ENCODE assay signal across 1 cellular context in the genomic region with DNA sequence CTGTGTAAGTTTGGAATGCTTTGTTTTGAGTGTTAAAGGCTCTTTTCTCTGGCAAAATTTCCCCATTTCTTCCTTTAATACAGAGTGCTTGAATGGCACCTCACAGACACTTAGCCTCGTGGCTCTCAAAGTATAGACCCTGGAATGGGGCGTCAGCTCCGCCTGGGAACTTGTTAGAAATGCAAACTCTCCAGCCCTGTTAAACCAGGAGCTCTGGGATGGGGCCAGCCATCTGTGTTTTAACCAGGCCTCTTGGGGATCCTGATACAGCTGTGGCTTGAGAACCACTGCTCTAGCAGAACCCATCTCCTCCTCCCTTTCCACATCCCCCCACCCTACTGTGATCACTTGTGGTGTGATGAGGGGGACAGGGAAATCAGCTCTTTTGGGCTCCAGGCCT.
TF ChIP-seq lines count a peak whose summit lies in the region.

No MANE protein-coding gene starts in this region.

TF ChIP-seq in GM23338, 12 proteins besides CTCF, POLR2A, EP300 and RAD21 (continued from another document):
- TF ChIP-seq, protein P1, sequence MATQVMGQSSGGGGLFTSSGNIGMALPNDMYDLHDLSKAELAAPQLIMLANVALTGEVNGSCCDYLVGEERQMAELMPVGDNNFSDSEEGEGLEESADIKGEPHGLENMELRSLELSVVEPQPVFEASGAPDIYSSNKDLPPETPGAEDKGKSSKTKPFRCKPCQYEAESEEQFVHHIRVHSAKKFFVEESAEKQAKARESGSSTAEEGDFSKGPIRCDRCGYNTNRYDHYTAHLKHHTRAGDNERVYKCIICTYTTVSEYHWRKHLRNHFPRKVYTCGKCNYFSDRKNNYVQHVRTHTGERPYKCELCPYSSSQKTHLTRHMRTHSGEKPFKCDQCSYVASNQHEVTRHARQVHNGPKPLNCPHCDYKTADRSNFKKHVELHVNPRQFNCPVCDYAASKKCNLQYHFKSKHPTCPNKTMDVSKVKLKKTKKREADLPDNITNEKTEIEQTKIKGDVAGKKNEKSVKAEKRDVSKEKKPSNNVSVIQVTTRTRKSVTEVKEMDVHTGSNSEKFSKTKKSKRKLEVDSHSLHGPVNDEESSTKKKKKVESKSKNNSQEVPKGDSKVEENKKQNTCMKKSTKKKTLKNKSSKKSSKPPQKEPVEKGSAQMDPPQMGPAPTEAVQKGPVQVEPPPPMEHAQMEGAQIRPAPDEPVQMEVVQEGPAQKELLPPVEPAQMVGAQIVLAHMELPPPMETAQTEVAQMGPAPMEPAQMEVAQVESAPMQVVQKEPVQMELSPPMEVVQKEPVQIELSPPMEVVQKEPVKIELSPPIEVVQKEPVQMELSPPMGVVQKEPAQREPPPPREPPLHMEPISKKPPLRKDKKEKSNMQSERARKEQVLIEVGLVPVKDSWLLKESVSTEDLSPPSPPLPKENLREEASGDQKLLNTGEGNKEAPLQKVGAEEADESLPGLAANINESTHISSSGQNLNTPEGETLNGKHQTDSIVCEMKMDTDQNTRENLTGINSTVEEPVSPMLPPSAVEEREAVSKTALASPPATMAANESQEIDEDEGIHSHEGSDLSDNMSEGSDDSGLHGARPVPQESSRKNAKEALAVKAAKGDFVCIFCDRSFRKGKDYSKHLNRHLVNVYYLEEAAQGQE (IDR thresholded peaks at IDR 0.05; ENCODE audit: unreplicated experiment) = no peak
- TF ChIP-seq JUNB (IDR thresholded peaks at IDR 0.05; ENCODE audit: unreplicated experiment) = no peak
- no peak for TF ChIP-seq STAT1 (IDR thresholded peaks at IDR 0.05; ENCODE audit: unreplicated experiment)
- no peak for TF ChIP-seq ZNF331 (CRISPR knock-in tag; IDR thresholded peaks at IDR 0.05; ENCODE audit: low read depth)
- TF ChIP-seq EZH2phosphoT487 (IDR thresholded peaks at IDR 0.05; ENCODE audit: unreplicated experiment) = no peak
- TF ChIP-seq, protein P2, sequence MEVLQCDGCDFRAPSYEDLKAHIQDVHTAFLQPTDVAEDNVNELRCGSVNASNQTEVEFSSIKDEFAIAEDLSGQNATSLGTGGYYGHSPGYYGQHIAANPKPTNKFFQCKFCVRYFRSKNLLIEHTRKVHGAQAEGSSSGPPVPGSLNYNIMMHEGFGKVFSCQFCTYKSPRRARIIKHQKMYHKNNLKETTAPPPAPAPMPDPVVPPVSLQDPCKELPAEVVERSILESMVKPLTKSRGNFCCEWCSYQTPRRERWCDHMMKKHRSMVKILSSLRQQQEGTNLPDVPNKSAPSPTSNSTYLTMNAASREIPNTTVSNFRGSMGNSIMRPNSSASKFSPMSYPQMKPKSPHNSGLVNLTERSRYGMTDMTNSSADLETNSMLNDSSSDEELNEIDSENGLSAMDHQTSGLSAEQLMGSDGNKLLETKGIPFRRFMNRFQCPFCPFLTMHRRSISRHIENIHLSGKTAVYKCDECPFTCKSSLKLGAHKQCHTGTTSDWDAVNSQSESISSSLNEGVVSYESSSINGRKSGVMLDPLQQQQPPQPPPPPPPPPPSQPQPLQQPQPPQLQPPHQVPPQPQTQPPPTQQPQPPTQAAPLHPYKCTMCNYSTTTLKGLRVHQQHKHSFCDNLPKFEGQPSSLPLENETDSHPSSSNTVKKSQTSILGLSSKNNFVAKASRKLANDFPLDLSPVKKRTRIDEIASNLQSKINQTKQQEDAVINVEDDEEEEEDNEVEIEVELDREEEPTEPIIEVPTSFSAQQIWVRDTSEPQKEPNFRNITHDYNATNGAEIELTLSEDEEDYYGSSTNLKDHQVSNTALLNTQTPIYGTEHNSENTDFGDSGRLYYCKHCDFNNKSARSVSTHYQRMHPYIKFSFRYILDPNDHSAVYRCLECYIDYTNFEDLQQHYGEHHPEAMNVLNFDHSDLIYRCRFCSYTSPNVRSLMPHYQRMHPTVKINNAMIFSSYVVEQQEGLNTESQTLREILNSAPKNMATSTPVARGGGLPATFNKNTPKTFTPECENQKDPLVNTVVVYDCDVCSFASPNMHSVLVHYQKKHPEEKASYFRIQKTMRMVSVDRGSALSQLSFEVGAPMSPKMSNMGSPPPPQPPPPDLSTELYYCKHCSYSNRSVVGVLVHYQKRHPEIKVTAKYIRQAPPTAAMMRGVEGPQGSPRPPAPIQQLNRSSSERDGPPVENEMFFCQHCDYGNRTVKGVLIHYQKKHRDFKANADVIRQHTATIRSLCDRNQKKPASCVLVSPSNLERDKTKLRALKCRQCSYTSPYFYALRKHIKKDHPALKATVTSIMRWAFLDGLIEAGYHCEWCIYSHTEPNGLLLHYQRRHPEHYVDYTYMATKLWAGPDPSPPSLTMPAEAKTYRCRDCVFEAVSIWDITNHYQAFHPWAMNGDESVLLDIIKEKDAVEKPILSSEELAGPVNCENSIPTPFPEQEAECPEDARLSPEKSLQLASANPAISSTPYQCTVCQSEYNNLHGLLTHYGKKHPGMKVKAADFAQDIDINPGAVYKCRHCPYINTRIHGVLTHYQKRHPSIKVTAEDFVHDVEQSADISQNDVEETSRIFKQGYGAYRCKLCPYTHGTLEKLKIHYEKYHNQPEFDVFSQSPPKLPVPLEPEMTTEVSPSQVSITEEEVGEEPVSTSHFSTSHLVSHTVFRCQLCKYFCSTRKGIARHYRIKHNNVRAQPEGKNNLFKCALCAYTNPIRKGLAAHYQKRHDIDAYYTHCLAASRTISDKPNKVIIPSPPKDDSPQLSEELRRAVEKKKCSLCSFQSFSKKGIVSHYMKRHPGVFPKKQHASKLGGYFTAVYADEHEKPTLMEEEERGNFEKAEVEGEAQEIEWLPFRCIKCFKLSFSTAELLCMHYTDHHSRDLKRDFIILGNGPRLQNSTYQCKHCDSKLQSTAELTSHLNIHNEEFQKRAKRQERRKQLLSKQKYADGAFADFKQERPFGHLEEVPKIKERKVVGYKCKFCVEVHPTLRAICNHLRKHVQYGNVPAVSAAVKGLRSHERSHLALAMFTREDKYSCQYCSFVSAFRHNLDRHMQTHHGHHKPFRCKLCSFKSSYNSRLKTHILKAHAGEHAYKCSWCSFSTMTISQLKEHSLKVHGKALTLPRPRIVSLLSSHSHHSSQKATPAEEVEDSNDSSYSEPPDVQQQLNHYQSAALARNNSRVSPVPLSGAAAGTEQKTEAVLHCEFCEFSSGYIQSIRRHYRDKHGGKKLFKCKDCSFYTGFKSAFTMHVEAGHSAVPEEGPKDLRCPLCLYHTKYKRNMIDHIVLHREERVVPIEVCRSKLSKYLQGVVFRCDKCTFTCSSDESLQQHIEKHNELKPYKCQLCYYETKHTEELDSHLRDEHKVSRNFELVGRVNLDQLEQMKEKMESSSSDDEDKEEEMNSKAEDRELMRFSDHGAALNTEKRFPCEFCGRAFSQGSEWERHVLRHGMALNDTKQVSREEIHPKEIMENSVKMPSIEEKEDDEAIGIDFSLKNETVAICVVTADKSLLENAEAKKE (CRISPR knock-in tag; IDR thresholded peaks at IDR 0.05) = no peak
- TF ChIP-seq, protein P3, sequence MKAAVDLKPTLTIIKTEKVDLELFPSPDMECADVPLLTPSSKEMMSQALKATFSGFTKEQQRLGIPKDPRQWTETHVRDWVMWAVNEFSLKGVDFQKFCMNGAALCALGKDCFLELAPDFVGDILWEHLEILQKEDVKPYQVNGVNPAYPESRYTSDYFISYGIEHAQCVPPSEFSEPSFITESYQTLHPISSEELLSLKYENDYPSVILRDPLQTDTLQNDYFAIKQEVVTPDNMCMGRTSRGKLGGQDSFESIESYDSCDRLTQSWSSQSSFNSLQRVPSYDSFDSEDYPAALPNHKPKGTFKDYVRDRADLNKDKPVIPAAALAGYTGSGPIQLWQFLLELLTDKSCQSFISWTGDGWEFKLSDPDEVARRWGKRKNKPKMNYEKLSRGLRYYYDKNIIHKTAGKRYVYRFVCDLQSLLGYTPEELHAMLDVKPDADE (IDR thresholded peaks at IDR 0.05) = no peak
- no peak for TF ChIP-seq EZH2 (IDR thresholded peaks at IDR 0.05; ENCODE audit: low read depth, unreplicated experiment)
- TF ChIP-seq CREB1 (CRISPR knock-in tag; IDR thresholded peaks at IDR 0.05; ENCODE audit: low read depth) = no peak
- no peak for TF ChIP-seq NANOG (IDR thresholded peaks at IDR 0.05; ENCODE audit: borderline replicate concordance)
